ENCODE assay signal across 1 cellular context in genomic region chr14:60331201-60332045, GRCh38.
TF ChIP-seq lines count a peak whose summit lies in the region.

No MANE protein-coding gene starts in this region.

TF ChIP-seq in HCT116, 20 proteins besides CTCF, POLR2A, EP300 and RAD21 (continued from another document):
- TF ChIP-seq ATF3 (IDR thresholded peaks at IDR 0.05) (no peak), JUND (IDR thresholded peaks at IDR 0.05) (no peak), EZH2phosphoT487 (IDR thresholded peaks at IDR 0.05; ENCODE audit: borderline replicate concordance) (no peak), ELF1 (IDR thresholded peaks at IDR 0.05; ENCODE audit: borderline replicate concordance, low read depth) (no peak), SP1 (IDR thresholded peaks at IDR 0.05; ENCODE audit: low read depth) (0 out of 2 replicates have a peak, but pooled peaks have one; percentile 27), POLR2AphosphoS5 (IDR thresholded peaks at IDR 0.05; ENCODE audit: low read depth, low read length) (peak; percentile 40; the same call in 1 of the 2 replicates), TCF7L2 (IDR thresholded peaks at IDR 0.05; ENCODE audit: borderline replicate concordance, extremely low read depth, insufficient read depth, insufficient read length) (peak; percentile 57), ZBTB33 (IDR thresholded peaks at IDR 0.05; ENCODE audit: extremely low read depth, insufficient replicate concordance, low read length) (no peak), MAX (IDR thresholded peaks at IDR 0.05) (peak; percentile 94)
